3 cellular contexts compared by ENCODE assay signal in the genomic region with DNA sequence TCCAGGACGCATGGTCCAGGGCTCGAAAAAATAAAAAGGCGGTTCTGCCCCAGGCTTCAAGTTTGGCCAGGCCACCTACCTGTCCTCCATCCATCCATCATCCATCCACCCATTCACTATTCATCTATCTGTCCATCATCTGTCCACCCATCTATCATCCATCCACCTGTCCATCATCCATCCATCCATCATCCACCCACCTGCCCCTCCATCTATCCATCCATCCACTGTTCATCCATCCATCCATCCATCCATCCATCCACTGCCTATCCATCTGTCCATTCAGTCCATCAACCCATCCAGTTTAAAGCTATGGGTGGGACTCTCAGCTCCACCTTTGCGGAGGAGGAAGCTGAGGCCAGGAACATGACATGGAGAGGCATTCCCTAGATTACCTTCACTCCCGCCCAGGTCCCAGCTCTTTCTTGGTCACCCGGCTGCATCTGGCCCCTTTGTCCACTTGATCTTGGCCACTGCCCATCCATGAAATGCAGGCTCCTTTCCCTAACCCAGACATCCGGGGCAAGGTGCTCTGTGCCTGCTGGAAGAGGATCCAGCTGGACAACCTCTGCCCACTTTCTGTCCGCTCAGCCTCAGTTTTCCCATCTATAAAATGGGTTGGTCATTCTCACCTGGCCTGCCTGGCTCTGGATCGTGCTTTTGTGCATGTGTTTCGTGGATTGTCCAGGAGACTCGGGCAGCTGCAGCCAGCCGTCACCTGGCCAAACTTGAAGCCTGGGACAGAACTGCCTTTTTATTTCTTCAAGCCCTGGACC.
TF ChIP-seq lines count a peak whose summit lies in the region.

No MANE protein-coding gene starts in this region.

TF ChIP-seq in SK-N-SH, 30 proteins besides CTCF, POLR2A, EP300 and RAD21 (continues in another document):
- no peak for TF ChIP-seq MEF2A (IDR thresholded peaks at IDR 0.05; ENCODE audit: borderline replicate concordance, low read depth)
- TF ChIP-seq TAF1 (IDR thresholded peaks at IDR 0.05; ENCODE audit: borderline replicate concordance, low read depth, low read length): no peak
- TF ChIP-seq MXI1 (IDR thresholded peaks at IDR 0.05; ENCODE audit: low read depth, low read length): 0 out of 2 replicates have a peak, but pooled peaks have one; percentile 9
- TF ChIP-seq CHD2 (IDR thresholded peaks at IDR 0.05; ENCODE audit: low read length, partially characterized antibody): no peak
- no peak for TF ChIP-seq GATA2 (CRISPR knock-in tag; IDR thresholded peaks at IDR 0.05)
- TF ChIP-seq, protein P1, sequence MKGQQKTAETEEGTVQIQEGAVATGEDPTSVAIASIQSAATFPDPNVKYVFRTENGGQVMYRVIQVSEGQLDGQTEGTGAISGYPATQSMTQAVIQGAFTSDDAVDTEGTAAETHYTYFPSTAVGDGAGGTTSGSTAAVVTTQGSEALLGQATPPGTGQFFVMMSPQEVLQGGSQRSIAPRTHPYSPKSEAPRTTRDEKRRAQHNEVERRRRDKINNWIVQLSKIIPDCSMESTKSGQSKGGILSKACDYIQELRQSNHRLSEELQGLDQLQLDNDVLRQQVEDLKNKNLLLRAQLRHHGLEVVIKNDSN (IDR thresholded peaks at IDR 0.05; ENCODE audit: borderline replicate concordance, low read depth): no peak
- TF ChIP-seq SMC3 (IDR thresholded peaks at IDR 0.05; ENCODE audit: low read depth, low read length): no peak
- TF ChIP-seq, protein P2, sequence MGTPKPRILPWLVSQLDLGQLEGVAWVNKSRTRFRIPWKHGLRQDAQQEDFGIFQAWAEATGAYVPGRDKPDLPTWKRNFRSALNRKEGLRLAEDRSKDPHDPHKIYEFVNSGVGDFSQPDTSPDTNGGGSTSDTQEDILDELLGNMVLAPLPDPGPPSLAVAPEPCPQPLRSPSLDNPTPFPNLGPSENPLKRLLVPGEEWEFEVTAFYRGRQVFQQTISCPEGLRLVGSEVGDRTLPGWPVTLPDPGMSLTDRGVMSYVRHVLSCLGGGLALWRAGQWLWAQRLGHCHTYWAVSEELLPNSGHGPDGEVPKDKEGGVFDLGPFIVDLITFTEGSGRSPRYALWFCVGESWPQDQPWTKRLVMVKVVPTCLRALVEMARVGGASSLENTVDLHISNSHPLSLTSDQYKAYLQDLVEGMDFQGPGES (IDR thresholded peaks at IDR 0.05; ENCODE audit: low read depth, low read length): no peak
- TF ChIP-seq, protein P3, sequence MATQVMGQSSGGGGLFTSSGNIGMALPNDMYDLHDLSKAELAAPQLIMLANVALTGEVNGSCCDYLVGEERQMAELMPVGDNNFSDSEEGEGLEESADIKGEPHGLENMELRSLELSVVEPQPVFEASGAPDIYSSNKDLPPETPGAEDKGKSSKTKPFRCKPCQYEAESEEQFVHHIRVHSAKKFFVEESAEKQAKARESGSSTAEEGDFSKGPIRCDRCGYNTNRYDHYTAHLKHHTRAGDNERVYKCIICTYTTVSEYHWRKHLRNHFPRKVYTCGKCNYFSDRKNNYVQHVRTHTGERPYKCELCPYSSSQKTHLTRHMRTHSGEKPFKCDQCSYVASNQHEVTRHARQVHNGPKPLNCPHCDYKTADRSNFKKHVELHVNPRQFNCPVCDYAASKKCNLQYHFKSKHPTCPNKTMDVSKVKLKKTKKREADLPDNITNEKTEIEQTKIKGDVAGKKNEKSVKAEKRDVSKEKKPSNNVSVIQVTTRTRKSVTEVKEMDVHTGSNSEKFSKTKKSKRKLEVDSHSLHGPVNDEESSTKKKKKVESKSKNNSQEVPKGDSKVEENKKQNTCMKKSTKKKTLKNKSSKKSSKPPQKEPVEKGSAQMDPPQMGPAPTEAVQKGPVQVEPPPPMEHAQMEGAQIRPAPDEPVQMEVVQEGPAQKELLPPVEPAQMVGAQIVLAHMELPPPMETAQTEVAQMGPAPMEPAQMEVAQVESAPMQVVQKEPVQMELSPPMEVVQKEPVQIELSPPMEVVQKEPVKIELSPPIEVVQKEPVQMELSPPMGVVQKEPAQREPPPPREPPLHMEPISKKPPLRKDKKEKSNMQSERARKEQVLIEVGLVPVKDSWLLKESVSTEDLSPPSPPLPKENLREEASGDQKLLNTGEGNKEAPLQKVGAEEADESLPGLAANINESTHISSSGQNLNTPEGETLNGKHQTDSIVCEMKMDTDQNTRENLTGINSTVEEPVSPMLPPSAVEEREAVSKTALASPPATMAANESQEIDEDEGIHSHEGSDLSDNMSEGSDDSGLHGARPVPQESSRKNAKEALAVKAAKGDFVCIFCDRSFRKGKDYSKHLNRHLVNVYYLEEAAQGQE (IDR thresholded peaks at IDR 0.05; ENCODE audit: low read depth, low read length): no peak
- no peak for TF ChIP-seq NRF1 (IDR thresholded peaks at IDR 0.05; ENCODE audit: low read depth, low read length)

TF ChIP-seq in SK-N-SH treated with all-trans-retinoic acid at 6 μM for 48 hours, 23 proteins besides CTCF, POLR2A, EP300 and RAD21:
- TF ChIP-seq, protein P4, sequence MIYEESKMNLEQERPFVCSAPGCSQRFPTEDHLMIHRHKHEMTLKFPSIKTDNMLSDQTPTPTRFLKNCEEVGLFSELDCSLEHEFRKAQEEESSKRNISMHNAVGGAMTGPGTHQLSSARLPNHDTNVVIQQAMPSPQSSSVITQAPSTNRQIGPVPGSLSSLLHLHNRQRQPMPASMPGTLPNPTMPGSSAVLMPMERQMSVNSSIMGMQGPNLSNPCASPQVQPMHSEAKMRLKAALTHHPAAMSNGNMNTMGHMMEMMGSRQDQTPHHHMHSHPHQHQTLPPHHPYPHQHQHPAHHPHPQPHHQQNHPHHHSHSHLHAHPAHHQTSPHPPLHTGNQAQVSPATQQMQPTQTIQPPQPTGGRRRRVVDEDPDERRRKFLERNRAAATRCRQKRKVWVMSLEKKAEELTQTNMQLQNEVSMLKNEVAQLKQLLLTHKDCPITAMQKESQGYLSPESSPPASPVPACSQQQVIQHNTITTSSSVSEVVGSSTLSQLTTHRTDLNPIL (CRISPR knock-in tag; IDR thresholded peaks at IDR 0.05; ENCODE audit: low read depth): no peak

TF ChIP-seq in GM12878, 131 proteins besides CTCF, POLR2A, EP300 and RAD21:
- TF ChIP-seq, protein P5, sequence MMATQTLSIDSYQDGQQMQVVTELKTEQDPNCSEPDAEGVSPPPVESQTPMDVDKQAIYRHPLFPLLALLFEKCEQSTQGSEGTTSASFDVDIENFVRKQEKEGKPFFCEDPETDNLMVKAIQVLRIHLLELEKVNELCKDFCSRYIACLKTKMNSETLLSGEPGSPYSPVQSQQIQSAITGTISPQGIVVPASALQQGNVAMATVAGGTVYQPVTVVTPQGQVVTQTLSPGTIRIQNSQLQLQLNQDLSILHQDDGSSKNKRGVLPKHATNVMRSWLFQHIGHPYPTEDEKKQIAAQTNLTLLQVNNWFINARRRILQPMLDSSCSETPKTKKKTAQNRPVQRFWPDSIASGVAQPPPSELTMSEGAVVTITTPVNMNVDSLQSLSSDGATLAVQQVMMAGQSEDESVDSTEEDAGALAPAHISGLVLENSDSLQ (IDR thresholded peaks at IDR 0.05): peak; percentile 14; the same call in 1 of the 2 replicates
- TF ChIP-seq, protein P6, sequence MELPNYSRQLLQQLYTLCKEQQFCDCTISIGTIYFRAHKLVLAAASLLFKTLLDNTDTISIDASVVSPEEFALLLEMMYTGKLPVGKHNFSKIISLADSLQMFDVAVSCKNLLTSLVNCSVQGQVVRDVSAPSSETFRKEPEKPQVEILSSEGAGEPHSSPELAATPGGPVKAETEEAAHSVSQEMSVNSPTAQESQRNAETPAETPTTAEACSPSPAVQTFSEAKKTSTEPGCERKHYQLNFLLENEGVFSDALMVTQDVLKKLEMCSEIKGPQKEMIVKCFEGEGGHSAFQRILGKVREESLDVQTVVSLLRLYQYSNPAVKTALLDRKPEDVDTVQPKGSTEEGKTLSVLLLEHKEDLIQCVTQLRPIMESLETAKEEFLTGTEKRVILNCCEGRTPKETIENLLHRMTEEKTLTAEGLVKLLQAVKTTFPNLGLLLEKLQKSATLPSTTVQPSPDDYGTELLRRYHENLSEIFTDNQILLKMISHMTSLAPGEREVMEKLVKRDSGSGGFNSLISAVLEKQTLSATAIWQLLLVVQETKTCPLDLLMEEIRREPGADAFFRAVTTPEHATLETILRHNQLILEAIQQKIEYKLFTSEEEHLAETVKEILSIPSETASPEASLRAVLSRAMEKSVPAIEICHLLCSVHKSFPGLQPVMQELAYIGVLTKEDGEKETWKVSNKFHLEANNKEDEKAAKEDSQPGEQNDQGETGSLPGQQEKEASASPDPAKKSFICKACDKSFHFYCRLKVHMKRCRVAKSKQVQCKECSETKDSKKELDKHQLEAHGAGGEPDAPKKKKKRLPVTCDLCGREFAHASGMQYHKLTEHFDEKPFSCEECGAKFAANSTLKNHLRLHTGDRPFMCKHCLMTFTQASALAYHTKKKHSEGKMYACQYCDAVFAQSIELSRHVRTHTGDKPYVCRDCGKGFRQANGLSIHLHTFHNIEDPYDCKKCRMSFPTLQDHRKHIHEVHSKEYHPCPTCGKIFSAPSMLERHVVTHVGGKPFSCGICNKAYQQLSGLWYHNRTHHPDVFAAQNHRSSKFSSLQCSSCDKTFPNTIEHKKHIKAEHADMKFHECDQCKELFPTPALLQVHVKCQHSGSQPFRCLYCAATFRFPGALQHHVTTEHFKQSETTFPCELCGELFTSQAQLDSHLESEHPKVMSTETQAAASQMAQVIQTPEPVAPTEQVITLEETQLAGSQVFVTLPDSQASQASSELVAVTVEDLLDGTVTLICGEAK (IDR thresholded peaks at IDR 0.05; ENCODE audit: borderline replicate concordance): no peak
TF ChIP-seq in GM12878: peak in this region for 1.
